1 cellular context compared by ENCODE assay signal in the genomic region with DNA sequence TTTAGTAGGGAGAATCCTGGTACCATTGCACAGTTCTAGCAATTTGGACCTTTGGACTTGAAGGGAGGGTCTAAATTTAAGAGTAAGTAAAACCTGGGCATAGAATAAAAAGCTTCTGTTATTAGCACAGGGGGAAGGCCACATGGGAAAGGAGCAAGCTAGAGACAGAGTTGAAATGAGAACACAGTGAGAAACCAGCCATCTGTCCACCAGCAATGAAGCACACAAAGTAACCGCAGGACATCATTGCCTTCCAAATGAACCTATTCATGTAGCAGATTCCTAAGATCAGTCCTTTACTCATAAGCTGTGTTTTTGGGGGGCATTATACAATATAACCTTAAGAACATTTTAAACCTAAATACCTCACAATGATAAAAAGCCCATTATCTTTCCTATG.
A peak's percentile ranks its signal among the peaks of the same experiment; 100 is the strongest.
TF ChIP-seq lines count a peak whose summit lies in the region.

No MANE protein-coding gene starts in this region.

TF ChIP-seq in H1, 55 proteins besides CTCF, POLR2A, EP300 and RAD21:
- TF ChIP-seq POU5F1 (IDR thresholded peaks at IDR 0.05; ENCODE audit: low read depth, low read length), result no peak
- TF ChIP-seq, protein P1, sequence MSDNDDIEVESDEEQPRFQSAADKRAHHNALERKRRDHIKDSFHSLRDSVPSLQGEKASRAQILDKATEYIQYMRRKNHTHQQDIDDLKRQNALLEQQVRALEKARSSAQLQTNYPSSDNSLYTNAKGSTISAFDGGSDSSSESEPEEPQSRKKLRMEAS (IDR thresholded peaks at IDR 0.05), result peak; percentile 65
- TF ChIP-seq, protein P2, sequence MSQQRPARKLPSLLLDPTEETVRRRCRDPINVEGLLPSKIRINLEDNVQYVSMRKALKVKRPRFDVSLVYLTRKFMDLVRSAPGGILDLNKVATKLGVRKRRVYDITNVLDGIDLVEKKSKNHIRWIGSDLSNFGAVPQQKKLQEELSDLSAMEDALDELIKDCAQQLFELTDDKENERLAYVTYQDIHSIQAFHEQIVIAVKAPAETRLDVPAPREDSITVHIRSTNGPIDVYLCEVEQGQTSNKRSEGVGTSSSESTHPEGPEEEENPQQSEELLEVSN (IDR thresholded peaks at IDR 0.05), result 0 out of 2 replicates have a peak, but pooled peaks have one; percentile 15
